15 cellular contexts compared by ENCODE assay signal in the genomic region with DNA sequence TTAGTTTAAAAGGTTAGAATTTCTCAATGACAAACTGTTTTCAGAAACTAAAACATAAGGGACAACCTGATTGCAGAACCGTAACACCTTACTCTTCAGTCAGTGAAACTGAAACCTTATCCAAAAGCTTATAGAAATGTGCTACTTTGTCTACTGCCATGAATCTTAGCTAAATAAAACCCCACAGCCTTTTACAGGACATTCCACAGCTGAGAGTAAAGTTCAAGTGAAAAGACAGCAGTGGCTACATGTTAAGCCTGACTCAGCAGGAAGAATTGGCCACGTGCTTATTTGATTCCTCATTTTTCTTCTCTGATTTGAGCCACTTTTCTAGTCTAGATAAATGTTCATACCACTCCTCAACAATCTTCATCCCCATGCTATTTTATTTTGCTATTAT.
DNase-seq lines count a peak whose midpoint lies in the region; ATAC-seq and TF ChIP-seq lines count a peak whose summit lies in the region.
"Had no signal": no experiment of that assay in that cellular context is flagged by ENCODE, and none has a peak within 500 bp of the region (broad histone marks: within the 10 kb centered on the region; RNA-seq: fewer than 3 reads in every experiment).

No MANE protein-coding gene starts in this region.

- no peaks in the 10 kb centered on the region for H3K4me1 ChIP-seq in liver (ENCODE audit: control insufficient read depth in 4 of 4, insufficient read depth in 4 of 4, low read length in 3 of 4)
- H3K4me1 ChIP-seq: BLaER1, HAP-1 had no signal

- no peak for TF ChIP-seq CTCF in liver (IDR thresholded peaks at IDR 0.05; ENCODE audit: low read depth, low read length, missing input control)
- TF ChIP-seq CTCF in coronary artery (IDR thresholded peaks at IDR 0.05): no peak

- H3K9ac ChIP-seq in liver (ENCODE audit: low read depth in 1 of 2, low read length in 2 of 2): no peak overlapping the region
- H3K9ac ChIP-seq: BLaER1 had no signal

- peak; percentile 2 for DNase-seq in HuH-7 (ENCODE audit: low spot score)
- DNase-seq in RPMI8226: peak; percentile 3
- DNase-seq in kidney tubule cell (ENCODE audit: low spot score): peak; percentile 1
- DNase-seq in activated CD4-positive, alpha-beta T cell treated with anti-CD3 and anti-CD28 coated beads for 48 hours: no peak
- DNase-seq in NCI-H187 treated with DMSO at 0.1 percent for 48 hours (lab: John Stamatoyannopoulos, UW): no peak
- no peak for DNase-seq in coronary artery (ENCODE audit: low spot score)
- DNase-seq: 8988T; CD4-positive, alpha-beta memory T cell; DMS153; DMS79; GDM1 had no signal

- no peak for TF ChIP-seq RAD21 in liver (IDR thresholded peaks at IDR 0.05)

- no peak for ATAC-seq in GM21576 (IDR thresholded peaks at IDR 0.05; ENCODE audit: unreplicated experiment)

- 45% methylated on average over 2 of the region's 2 CpGs for WGBS in liver

- H3K27me3 ChIP-seq in liver (ENCODE audit: control insufficient read depth in 4 of 4, insufficient read depth in 4 of 4, low read length in 3 of 4): no peaks in the 10 kb centered on the region
- H3K27me3 ChIP-seq: BLaER1 had no signal

- no peaks in the 10 kb centered on the region for H3K36me3 ChIP-seq in liver (ENCODE audit: control insufficient read depth in 4 of 4, insufficient read depth in 3 of 4, low read depth in 1 of 4, low read length in 3 of 4)
- H3K36me3 ChIP-seq: BLaER1, HAP-1 had no signal

- H3K4me3 ChIP-seq in liver (ENCODE audit: low read depth in 1 of 3, low read length in 3 of 3) (no peak overlapping the region), coronary artery (no peak overlapping the region)
- H3K4me3 ChIP-seq: BLaER1, HAP-1 had no signal

- H3K27ac ChIP-seq in liver (ENCODE audit: low read depth in 1 of 2, low read length in 2 of 2) (no peak overlapping the region), coronary artery (no peak overlapping the region)
- H3K27ac ChIP-seq: BLaER1 had no signal

- no peaks in the 10 kb centered on the region for H3K9me3 ChIP-seq in liver (ENCODE audit: control insufficient read depth in 4 of 4, low read length in 3 of 4)
- H3K9me3 ChIP-seq: BLaER1, HAP-1 had no signal

TF ChIP-seq in liver, 16 proteins besides CTCF, POLR2A, EP300 and RAD21:
- TF ChIP-seq HNF4A (conservative IDR thresholded peaks at IDR 0.05): peak; percentile 35 to 62
- no peak for TF ChIP-seq NR2F2 (IDR thresholded peaks at IDR 0.05)
- TF ChIP-seq TAF1 (conservative IDR thresholded peaks at IDR 0.05): no peak
- peak; percentile 28 for TF ChIP-seq SP1 (IDR thresholded peaks at IDR 0.05)
- no peak for TF ChIP-seq GABPA (IDR thresholded peaks at IDR 0.05 in 1 of 2, conservative IDR thresholded peaks at IDR 0.05 in 1 of 2)

Comparison
In these comparisons a context has a peak if more than half of its experiments do, and no peak if none do; other contexts are left out.
1. DNase-seq: peak in HuH-7 (single experiment), RPMI8226 (single experiment) and kidney tubule cell (single experiment); none in activated CD4-positive, alpha-beta T cell treated with anti-CD3 and anti-CD28 coated beads for 48 hours (single experiment), NCI-H187 treated with DMSO at 0.1 percent for 48 hours (single experiment) and coronary artery (single experiment).